Comparison of ENCODE assay signal across 8 cellular contexts in genomic region chr10:124152781-124153600, GRCh38. TPM values are rescaled to one million over a fixed set of nuclear protein-coding genes. Genes with fewer than 3 reads are reported as not detected.
DNase-seq lines count a peak whose midpoint lies in the region; ATAC-seq, FAIRE-seq and TF ChIP-seq lines count a peak whose summit lies in the region.

No MANE protein-coding gene starts in this region.

- no peak for TF ChIP-seq CTCF in astrocyte (IDR thresholded peaks at IDR 0.05; ENCODE audit: insufficient read depth, low read depth, low read length)

- peak; percentile 68 for ATAC-seq in GM21367 (IDR thresholded peaks at IDR 0.05; ENCODE audit: unreplicated experiment)

- POLR2A ChIA-PET in CD8-positive, alpha-beta memory T cell (lab: Charles Lee): no interaction called here

- H3K36me3 Mint-ChIP-seq in CD8-positive, alpha-beta memory T cell: no peaks in the 10 kb centered on the region
- no peaks in the 10 kb centered on the region for H3K36me3 Mint-ChIP-seq in astrocyte (ENCODE audit: low read depth, unreplicated experiment)

- no peaks in the 10 kb centered on the region for H3K79me2 ChIP-seq in astrocyte (ENCODE audit: insufficient read depth, low read length)

- no peaks in the 10 kb centered on the region for H3K9me3 ChIP-seq in CD8-positive, alpha-beta memory T cell (ENCODE audit: low read length)
- H3K9me3 ChIP-seq in astrocyte (ENCODE audit: insufficient read depth, low read depth, low read length): no peaks in the 10 kb centered on the region

- peak in 1 of 5 donors; percentile 4 for DNase-seq in CD8-positive, alpha-beta memory T cell
- DNase-seq in HT-29 (ENCODE audit: low spot score): peak; percentile 94
- DNase-seq in RKO (ENCODE audit: low spot score): peak; percentile 97
- peak; percentile 95 for DNase-seq in astrocyte (ENCODE audit: low read depth)
- DNase-seq in islet precursor cell: peak; percentile 96
- peak; percentile 9 to 12 for DNase-seq in stimulated activated CD4-positive, alpha-beta T cell treated with anti-CD3 and anti-CD28 coated beads, Interleukin-1b, Interleukin-23, amount 100 ng/mL, for 4 hours (ENCODE audit: low read depth in 2 of 2)
- DNase-seq in NCI-H526 (lab: John Stamatoyannopoulos, UW): no peak

- H3K27ac ChIP-seq in CD8-positive, alpha-beta memory T cell (ENCODE audit: low read depth, low read length): no peak overlapping the region
- peak overlapping the region; percentile 77 for H3K27ac ChIP-seq in astrocyte (ENCODE audit: low read depth, low read length)

- H3K4me2 ChIP-seq in astrocyte (ENCODE audit: low read length): peak overlapping the region; percentile 79

- H3K4me3 ChIP-seq in CD8-positive, alpha-beta memory T cell (ENCODE audit: low read length): peak overlapping the region; percentile 10
- peak overlapping the region; percentile 34 for H3K4me3 ChIP-seq in astrocyte (ENCODE audit: insufficient read depth, low read depth, low read length)

- H3K4me1 ChIP-seq in CD8-positive, alpha-beta memory T cell (ENCODE audit: insufficient read depth, low read length): peaks cover 19% of the 10 kb centered on the region
- H3K4me1 ChIP-seq in astrocyte (ENCODE audit: insufficient read depth, low read length): peaks cover 46% of the 10 kb centered on the region

- no peaks in the 10 kb centered on the region for H3K9me3 Mint-ChIP-seq in CD8-positive, alpha-beta memory T cell
- peaks cover 7% of the 10 kb centered on the region for H3K9me3 Mint-ChIP-seq in astrocyte (ENCODE audit: unreplicated experiment)

- peak overlapping the region; percentile 73 for H3K9ac ChIP-seq in astrocyte (ENCODE audit: low read length)

- H2AFZ ChIP-seq in astrocyte (ENCODE audit: low read depth, low read length): peak overlapping the region; percentile 1

- peaks cover 11 to 19% of the 10 kb centered on the region in 2 donors for H3K27me3 Mint-ChIP-seq in CD8-positive, alpha-beta memory T cell
- peaks cover 1% of the 10 kb centered on the region for H3K27me3 Mint-ChIP-seq in astrocyte (ENCODE audit: low read depth, unreplicated experiment)

- H3K4me1 Mint-ChIP-seq in CD8-positive, alpha-beta memory T cell: peaks cover 0 to 3% (median 0%) of the 10 kb centered on the region in 3 donors
- H3K4me1 Mint-ChIP-seq in astrocyte (ENCODE audit: low read depth, unreplicated experiment): peaks cover 39% of the 10 kb centered on the region

- no peak for FAIRE-seq in astrocyte (lab: Jason Lieb, UNC)

- peak overlapping the region in 1 of 8 donors; percentile 50 for H3K27ac Mint-ChIP-seq in CD8-positive, alpha-beta memory T cell
- H3K27ac Mint-ChIP-seq in astrocyte (ENCODE audit: unreplicated experiment): no peak overlapping the region

- peak overlapping the region in 4 of 7 donors; percentile 39 to 55 (median 43) for H3K4me3 Mint-ChIP-seq in CD8-positive, alpha-beta memory T cell
- no peak overlapping the region for H3K4me3 Mint-ChIP-seq in astrocyte (ENCODE audit: unreplicated experiment)

- no peaks in the 10 kb centered on the region for H3K27me3 ChIP-seq in CD8-positive, alpha-beta memory T cell (ENCODE audit: insufficient read depth, low read length, poor library complexity, severe bottlenecking)
- peaks cover 4% of the 10 kb centered on the region for H3K27me3 ChIP-seq in astrocyte (ENCODE audit: insufficient read depth, low read length)

- H3K36me3 ChIP-seq in CD8-positive, alpha-beta memory T cell (ENCODE audit: insufficient read depth, low read length): no peaks in the 10 kb centered on the region
- H3K36me3 ChIP-seq in astrocyte (ENCODE audit: insufficient read depth, low read length): no peaks in the 10 kb centered on the region

- CTCF ChIA-PET in CD8-positive, alpha-beta memory T cell (lab: Charles Lee): no interaction called here

- no peaks in the 10 kb centered on the region for H4K20me1 ChIP-seq in astrocyte (ENCODE audit: insufficient read depth, low read length)

RNA-seq across cellular contexts. Expression of gene CHST15, which starts 59.6 kb away (rescaled TPM):
- total RNA-seq in CD8-positive, alpha-beta memory T cell: under 1 TPM; 0.18 to 0.24 TPM
- polyA plus RNA-seq in CD8-positive, alpha-beta memory T cell: not detected
- not detected in 2 replicates for total RNA-seq in HT-29 (2014; rRNA removed; shearing (Covaris generic))
- total RNA-seq in astrocyte: 20.6 and 21.2 TPM in 2 replicates

Comparison
In these comparisons a context has a peak if more than half of its experiments do, and no peak if none do; other contexts are left out.
1. DNase-seq: peak in HT-29 (single experiment), RKO (single experiment), astrocyte (single experiment), islet precursor cell (single experiment) and stimulated activated CD4-positive, alpha-beta T cell treated with anti-CD3 and anti-CD28 coated beads, Interleukin-1b, Interleukin-23, amount 100 ng/mL, for 4 hours (2 of 2); none in NCI-H526 (0 of 2).
2. RNA of gene CHST15, which starts 59.6 kb away (total RNA-seq): 20.6 to 21.2 TPM in astrocyte; 0.18 to 0.24 TPM in CD8-positive, alpha-beta memory T cell and not detected in HT-29; every median in the first group is over 10 times any median in the second.